ENCODE assay signal across 2 cellular contexts in genomic region chr7:144574753-144575152, GRCh38.
DNase-seq lines count a peak whose midpoint lies in the region; ATAC-seq, FAIRE-seq and TF ChIP-seq lines count a peak whose summit lies in the region.
"Not testable (repeated sequence)": the region's sequence is repeated elsewhere in the genome, so short reads cannot be mapped to it uniquely, and the experiment has no call there.

No MANE protein-coding gene starts in this region.

- not testable (repeated sequence) for H2AFZ ChIP-seq in K562 (ENCODE audit: low read depth, low read length)

- H3K79me2 ChIP-seq in K562 (ENCODE audit: control insufficient read depth, insufficient read depth, low read length): not testable (repeated sequence)

- BruUV-seq in K562 (replicated peaks; lab: Mats Ljungman, UMichigan): not testable (repeated sequence)

- H3K9me1 ChIP-seq in K562 (ENCODE audit: control insufficient read depth, insufficient read depth, low read length): not testable (repeated sequence)

- TF ChIP-seq CTCF in HEK293 (tag by site-specific recombination; IDR thresholded peaks at IDR 0.05); K562 (IDR thresholded peaks at IDR 0.05 in 2 of 3, conservative IDR thresholded peaks at IDR 0.05 in 1 of 3; ENCODE audit: insufficient read depth in 2 of 3, low read depth in 1 of 3, low read length in 3 of 3): not testable (repeated sequence)

- not testable (repeated sequence) for H3K4me3 ChIP-seq in HEK293 (ENCODE audit: low read depth, low read length); K562

- intact Hi-C loops in K562 (cut with micrococcal nuclease): not testable (repeated sequence)

- H3K4me1 ChIP-seq in HEK293 (ENCODE audit: control insufficient read depth, insufficient read depth, low read length); K562 (replicated peaks in 1 of 2; ENCODE audit: control insufficient read depth in 2 of 2, insufficient read depth in 2 of 2, low read length in 2 of 2): not testable (repeated sequence)

- under 1% methylated on average over 5 of the region's 5 CpGs for WGBS in K562 (ENCODE audit: insufficient coverage, low coverage, missing lambda C conversion rate)

- not testable (repeated sequence) for TF ChIP-seq RAD21 in K562 (CRISPR knock-in tag; conservative IDR thresholded peaks at IDR 0.05 in 1 of 2, IDR thresholded peaks at IDR 0.05 in 1 of 2)

- DNase-seq in K562 (ENCODE audit: extremely low read depth in 1 of 4, low spot score in 3 of 4): not testable (repeated sequence)

- CTCF ChIA-PET in HEK293 (lab: Yijun Ruan, JAX); K562 (lab: Yijun Ruan, JAX; ENCODE audit: low intra/inter-chr PET ratio): not testable (repeated sequence)

- not testable (repeated sequence) for TF ChIP-seq EP300 in K562 (IDR thresholded peaks at IDR 0.05; ENCODE audit: low read length)

- ATAC-seq in K562: not testable (repeated sequence)

- FAIRE-seq in K562 (lab: Jason Lieb, UNC): not testable (repeated sequence)

- H3K4me2 ChIP-seq in K562 (ENCODE audit: insufficient read depth, low read length): not testable (repeated sequence)

- in situ Hi-C loops in K562 (cut with MboI): not testable (repeated sequence)

- H4K20me1 ChIP-seq in K562 (replicated peaks; ENCODE audit: control insufficient read depth, insufficient read depth, low read length): not testable (repeated sequence)

- not testable (repeated sequence) for H3K27ac ChIP-seq in HEK293 (ENCODE audit: extremely low read depth, low read depth, low read length); K562 (ENCODE audit: extremely low read depth, low read depth, low read length)

- not testable (repeated sequence) for H3K9me3 ChIP-seq in HEK293 (ENCODE audit: control insufficient read depth, insufficient read depth, low read depth, low read length); K562 (replicated peaks; ENCODE audit: control insufficient read depth, insufficient read depth, low read depth, low read length)

- not testable (repeated sequence) for H3K9ac ChIP-seq in K562 (ENCODE audit: insufficient read depth in 1 of 2, low read depth in 2 of 2, low read length in 2 of 2)

- H3K36me3 ChIP-seq in HEK293 (ENCODE audit: control insufficient read depth in 2 of 2, insufficient read depth in 1 of 2, low read length in 2 of 2); K562 (ENCODE audit: control insufficient read depth, insufficient read depth, low read length): not testable (repeated sequence)

- TF ChIP-seq POLR2A in K562 (conservative IDR thresholded peaks at IDR 0.05): not testable (repeated sequence)

- H3K27me3 ChIP-seq in K562 (ENCODE audit: control insufficient read depth in 2 of 2, insufficient read depth in 2 of 2, low read length in 2 of 2): not testable (repeated sequence)

- POLR2A ChIA-PET in HEK293 (lab: Yijun Ruan, JAX); K562 (lab: Yijun Ruan, JAX): not testable (repeated sequence)

TF ChIP-seq in HEK293, 187 proteins besides CTCF, POLR2A, EP300 and RAD21:
- peak; percentile 67; the same call in 1 of the 2 replicates for TF ChIP-seq ZNF146 (tag by site-specific recombination; IDR thresholded peaks at IDR 0.05)

TF ChIP-seq in K562, 482 proteins besides CTCF, POLR2A, EP300 and RAD21:
- TF ChIP-seq ZNF146 (CRISPR knock-in tag; IDR thresholded peaks at IDR 0.05; ENCODE audit: unreplicated experiment): peak; percentile 65
